In the genomic region with DNA sequence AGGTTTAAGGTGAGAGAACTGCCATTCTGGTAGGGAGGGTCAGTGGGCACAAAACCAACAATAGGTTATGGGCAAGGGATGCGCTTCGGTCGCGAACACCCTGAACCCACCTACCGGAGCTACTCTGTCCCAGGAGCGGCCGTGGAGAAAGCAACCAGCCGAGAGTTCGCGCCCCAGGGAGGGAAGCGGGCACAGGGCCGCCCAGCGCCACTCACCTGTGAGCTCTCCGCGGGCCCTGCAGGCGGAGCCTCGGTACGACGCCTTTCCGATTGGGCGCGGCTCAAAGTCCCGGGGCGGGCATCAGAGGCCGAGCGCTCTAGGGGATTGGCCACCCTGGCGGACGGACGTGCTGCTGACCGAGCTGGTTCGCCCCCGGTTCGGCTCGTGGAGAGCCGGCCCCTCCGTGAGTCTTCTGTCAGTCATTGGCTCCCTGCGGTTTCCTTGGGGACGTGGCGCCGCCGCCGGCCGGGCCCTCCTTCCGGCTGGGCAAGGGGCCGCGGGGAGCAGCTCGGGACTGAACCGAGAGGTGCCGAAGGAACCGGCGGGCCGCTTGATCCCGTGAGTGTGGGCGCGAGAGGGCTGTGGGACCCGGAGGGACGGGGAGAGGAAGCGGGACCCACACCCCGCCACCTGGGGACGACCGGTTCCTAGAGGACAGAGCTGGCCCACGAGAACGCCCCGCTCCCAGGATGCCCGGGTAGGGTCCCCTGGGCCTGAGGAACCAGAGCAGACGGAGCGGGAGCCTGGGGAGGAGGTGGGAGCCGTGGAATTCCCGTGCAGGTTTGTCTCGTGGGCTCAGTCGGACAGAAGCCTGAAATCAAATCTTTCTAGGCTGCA, we compare ENCODE assay signal across 8 cellular contexts. TPM values are rescaled to one million over a fixed set of nuclear protein-coding genes. Genes with fewer than 3 reads are reported as not detected.
DNase-seq lines count a peak whose midpoint lies in the region; FAIRE-seq and TF ChIP-seq lines count a peak whose summit lies in the region.

A gene with protein sequence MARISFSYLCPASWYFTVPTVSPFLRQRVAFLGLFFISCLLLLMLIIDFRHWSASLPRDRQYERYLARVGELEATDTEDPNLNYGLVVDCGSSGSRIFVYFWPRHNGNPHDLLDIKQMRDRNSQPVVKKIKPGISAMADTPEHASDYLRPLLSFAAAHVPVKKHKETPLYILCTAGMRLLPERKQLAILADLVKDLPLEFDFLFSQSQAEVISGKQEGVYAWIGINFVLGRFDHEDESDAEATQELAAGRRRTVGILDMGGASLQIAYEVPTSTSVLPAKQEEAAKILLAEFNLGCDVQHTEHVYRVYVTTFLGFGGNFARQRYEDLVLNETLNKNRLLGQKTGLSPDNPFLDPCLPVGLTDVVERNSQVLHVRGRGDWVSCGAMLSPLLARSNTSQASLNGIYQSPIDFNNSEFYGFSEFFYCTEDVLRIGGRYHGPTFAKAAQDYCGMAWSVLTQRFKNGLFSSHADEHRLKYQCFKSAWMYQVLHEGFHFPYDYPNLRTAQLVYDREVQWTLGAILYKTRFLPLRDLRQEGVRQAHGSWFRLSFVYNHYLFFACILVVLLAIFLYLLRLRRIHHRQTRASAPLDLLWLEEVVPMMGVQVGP (plus strand): TSS at position 479 of the 837 bp plus-strand sequence. CDS start 448 bp downstream, outside the sequence.

- peak; percentile 97 for FAIRE-seq in G401.6 (lab: Jason Lieb, UNC)

- H3K4me1 ChIP-seq in HAP-1 (peaks cover 8% of the 10 kb centered on the region), MM.1S (ENCODE audit: low read length) (no peaks in the 10 kb centered on the region), stomach (peaks cover 6 to 31% (median 26%) of the 10 kb centered on the region in 4 donors)

- H3K4me1 Mint-ChIP-seq in neural crest cell: peaks cover 18% of the 10 kb centered on the region

- H3K9me2 ChIP-seq in MM.1S (replicated peaks; ENCODE audit: insufficient read depth, low read length): no peaks in the 10 kb centered on the region

- no peaks in the 10 kb centered on the region for H4K20me1 ChIP-seq in MM.1S (ENCODE audit: insufficient read depth, low read length)

- no peaks in the 10 kb centered on the region for H3K9me3 Mint-ChIP-seq in neural crest cell

- no peak for TF ChIP-seq EP300 in stomach (IDR thresholded peaks at IDR 0.05)

- TF ChIP-seq CTCF in MM.1S (IDR thresholded peaks at IDR 0.05; ENCODE audit: low read length): no peak
- TF ChIP-seq CTCF in foreskin fibroblast (IDR thresholded peaks at IDR 0.05; ENCODE audit: low read depth, low read length): no peak
- peak; percentile 50 for TF ChIP-seq CTCF in neural crest cell (conservative IDR thresholded peaks at IDR 0.05)
- peak in 5 of 7 experiments; percentile 31 to 81 (median 55) for TF ChIP-seq CTCF in stomach (IDR thresholded peaks at IDR 0.05)

- WGBS in stomach, 5 donors: 0% methylated on average over 27 to 71 of the region's 71 CpGs

- H3K9ac ChIP-seq in MM.1S (ENCODE audit: low read length): peak within 1 kb of the TSS; percentile 83

- peak within 1 kb of the TSS; percentile 98 for H2AFZ ChIP-seq in MM.1S (ENCODE audit: low read length)

- peak in 1 of 4 donors; percentile 62 for TF ChIP-seq POLR2A in stomach (IDR thresholded peaks at IDR 0.05)

- H3K27me3 ChIP-seq in HAP-1 (ENCODE audit: low read depth) (no peaks in the 10 kb centered on the region), MM.1S (replicated peaks; ENCODE audit: insufficient read depth, low read length) (no peaks in the 10 kb centered on the region), stomach (no peaks in the 10 kb centered on the region)

- peaks cover 35% of the 10 kb centered on the region for H3K27me3 Mint-ChIP-seq in neural crest cell (ENCODE audit: low read depth)

- in situ Hi-C loops in HAP-1 (cut with MboI; ENCODE audit: low sequenced_read_pairs): no loop called here

- H3K9me3 ChIP-seq in HAP-1: no peaks in the 10 kb centered on the region
- H3K9me3 ChIP-seq in MM.1S (replicated peaks; ENCODE audit: insufficient read depth, low read length): no peaks in the 10 kb centered on the region
- H3K9me3 ChIP-seq in stomach: no peaks in the 10 kb centered on the region

- no peaks in the 10 kb centered on the region for H3F3A ChIP-seq in MM.1S (ENCODE audit: insufficient read depth, low read length)

- H3K4me3 Mint-ChIP-seq in neural crest cell: peak within 1 kb of the TSS; percentile 85

- H3K4me2 ChIP-seq in MM.1S (ENCODE audit: low read depth, low read length): peak within 1 kb of the TSS; percentile 97

- intact Hi-C loops in stomach (cut with DNase I; ENCODE audit: low total_unique reads): no loop called here

- peaks cover 6% of the 10 kb centered on the region; the same call in 1 of the 2 replicates for H3K79me2 ChIP-seq in MM.1S (ENCODE audit: low read length)

- peak within 1 kb of the TSS; percentile 91 for H3K4me3 ChIP-seq in HAP-1
- peak within 1 kb of the TSS; percentile 97 for H3K4me3 ChIP-seq in MM.1S (ENCODE audit: low read length)
- H3K4me3 ChIP-seq in foreskin fibroblast (ENCODE audit: low read depth in 1 of 2, low read length in 2 of 2): peak within 1 kb of the TSS; percentile 86 to 94
- H3K4me3 ChIP-seq in stomach: peak within 1 kb of the TSS; percentile 72 to 97 (median 86)

- no peaks in the 10 kb centered on the region for H3K36me3 Mint-ChIP-seq in neural crest cell (ENCODE audit: low read depth)

- H3K27ac Mint-ChIP-seq in neural crest cell (ENCODE audit: unreplicated experiment): peak within 1 kb of the TSS; percentile 78

- peak; percentile 91 to 96 for DNase-seq in HAP-1 (ENCODE audit: low spot score in 2 of 2)
- DNase-seq in MM.1S: peak; percentile 98
- peak; percentile 85 for DNase-seq in SHP77 treated with DMSO at 0.1 percent for 48 hours (lab: John Stamatoyannopoulos, UW)
- peak; percentile 87 for DNase-seq in activated gamma-delta T cell treated with Interleukin-2 at 50 U/mL for 16 hours
- peak; percentile 96 to 99 for DNase-seq in foreskin fibroblast
- DNase-seq in neural crest cell (ENCODE audit: low read depth, low spot score): peak; percentile 89
- peak; percentile 97 for DNase-seq in stomach

- no peak within 1 kb of the TSS for H3K27ac ChIP-seq in MM.1S (ENCODE audit: low read length)
- H3K27ac ChIP-seq in stomach: peak within 1 kb of the TSS; percentile 64 to 84 (median 70)

- H3K36me3 ChIP-seq in HAP-1 (replicated peaks) (peaks cover 5% of the 10 kb centered on the region), MM.1S (replicated peaks; ENCODE audit: insufficient read depth, low read length) (no peaks in the 10 kb centered on the region), stomach (peaks cover 0 to 10% (median 8%) of the 10 kb centered on the region in 4 donors)

RNA-seq across cellular contexts. Expression of the gene that starts here (rescaled TPM):
- 23.9 and 24.9 TPM in 2 replicates for total RNA-seq in neural crest cell
- total RNA-seq in stomach: 10 to 100 TPM in 4 of 5 donors, not detected in 1; 12.2 to 36.2 (median 23.1) TPM
- polyA plus RNA-seq in stomach: 1 to 10 TPM; 1.2 to 4.0 (median 2.1) TPM

Comparison
In these comparisons a context has a peak if more than half of its experiments do, and no peak if none do; other contexts are left out.
1. CTCF ChIP-seq: peak in neural crest cell (single experiment) and stomach (5 of 7); none in MM.1S (single experiment) and foreskin fibroblast (single experiment).
2. Peak in every context shown above with its lines, with median percentiles within 50 percentile points of each other: DNase-seq and H3K4me3 ChIP-seq.